ENCODE assay signal across 2 cellular contexts in genomic region chr1:185663332-185663731, GRCh38.
TF ChIP-seq lines count a peak whose summit lies in the region.

No MANE protein-coding gene starts in this region.

TF ChIP-seq in IMR-90, 13 proteins besides CTCF, POLR2A, EP300 and RAD21:
- TF ChIP-seq CHD1 (IDR thresholded peaks at IDR 0.05; ENCODE audit: low read depth, low read length) (no peak), MAZ (IDR thresholded peaks at IDR 0.05; ENCODE audit: borderline replicate concordance, low read depth, low read length) (no peak), FOS (IDR thresholded peaks at IDR 0.05; ENCODE audit: low read depth, low read length) (no peak), MAFK (IDR thresholded peaks at IDR 0.05; ENCODE audit: low read depth, low read length) (no peak), BHLHE40 (IDR thresholded peaks at IDR 0.05; ENCODE audit: low read depth, low read length) (no peak), RFX5 (IDR thresholded peaks at IDR 0.05; ENCODE audit: low read depth, low read length) (no peak)
- TF ChIP-seq, protein P1, sequence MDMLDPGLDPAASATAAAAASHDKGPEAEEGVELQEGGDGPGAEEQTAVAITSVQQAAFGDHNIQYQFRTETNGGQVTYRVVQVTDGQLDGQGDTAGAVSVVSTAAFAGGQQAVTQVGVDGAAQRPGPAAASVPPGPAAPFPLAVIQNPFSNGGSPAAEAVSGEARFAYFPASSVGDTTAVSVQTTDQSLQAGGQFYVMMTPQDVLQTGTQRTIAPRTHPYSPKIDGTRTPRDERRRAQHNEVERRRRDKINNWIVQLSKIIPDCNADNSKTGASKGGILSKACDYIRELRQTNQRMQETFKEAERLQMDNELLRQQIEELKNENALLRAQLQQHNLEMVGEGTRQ (IDR thresholded peaks at IDR 0.05; ENCODE audit: low read depth, low read length): no peak
- TF ChIP-seq, protein P2, sequence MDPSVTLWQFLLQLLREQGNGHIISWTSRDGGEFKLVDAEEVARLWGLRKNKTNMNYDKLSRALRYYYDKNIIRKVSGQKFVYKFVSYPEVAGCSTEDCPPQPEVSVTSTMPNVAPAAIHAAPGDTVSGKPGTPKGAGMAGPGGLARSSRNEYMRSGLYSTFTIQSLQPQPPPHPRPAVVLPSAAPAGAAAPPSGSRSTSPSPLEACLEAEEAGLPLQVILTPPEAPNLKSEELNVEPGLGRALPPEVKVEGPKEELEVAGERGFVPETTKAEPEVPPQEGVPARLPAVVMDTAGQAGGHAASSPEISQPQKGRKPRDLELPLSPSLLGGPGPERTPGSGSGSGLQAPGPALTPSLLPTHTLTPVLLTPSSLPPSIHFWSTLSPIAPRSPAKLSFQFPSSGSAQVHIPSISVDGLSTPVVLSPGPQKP (IDR thresholded peaks at IDR 0.05; ENCODE audit: borderline replicate concordance, low read depth, low read length): no peak

TF ChIP-seq in H1, 55 proteins besides CTCF, POLR2A, EP300 and RAD21:
- TF ChIP-seq TEAD4 (IDR thresholded peaks at IDR 0.05; ENCODE audit: low read depth, low read length): no peak
- TF ChIP-seq TBP (IDR thresholded peaks at IDR 0.05; ENCODE audit: low read depth, low read length): no peak
- no peak for TF ChIP-seq CEBPB (IDR thresholded peaks at IDR 0.05; ENCODE audit: low read depth, low read length)
TF ChIP-seq in H1: peak in this region for 0.
